In the genomic region with DNA sequence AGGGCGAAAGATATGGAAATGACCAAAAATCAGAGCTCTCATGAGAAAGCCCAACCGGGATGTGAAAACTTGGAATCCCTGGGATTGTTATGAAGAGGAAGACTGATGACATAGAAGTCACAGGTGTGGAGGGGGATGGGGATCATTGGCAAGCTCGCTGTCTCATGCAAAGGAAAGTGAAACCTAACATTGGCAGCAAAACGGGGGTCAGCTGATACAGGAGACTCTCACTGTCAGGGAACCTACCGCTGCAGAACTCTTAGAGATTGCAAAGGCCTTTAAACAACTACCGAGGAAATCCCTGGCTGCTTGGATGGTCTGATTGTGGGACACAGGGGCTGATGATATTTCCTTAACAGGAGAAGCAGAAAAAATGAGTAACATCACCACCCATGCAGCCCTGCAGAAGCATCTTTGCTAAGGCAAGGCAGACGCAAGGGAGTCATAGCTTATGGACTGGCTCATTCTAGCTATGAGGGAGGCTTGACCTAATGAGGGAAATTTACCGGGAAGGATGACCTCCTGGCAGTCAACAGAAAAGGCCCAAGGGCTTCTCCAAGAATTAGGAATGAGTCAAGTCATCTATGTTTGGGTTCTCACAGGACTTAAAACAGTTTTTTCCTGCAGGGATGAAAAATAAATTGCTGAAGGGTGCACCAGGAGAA, we compare ENCODE assay signal across 13 cellular contexts. TPM values are rescaled to one million over a fixed set of nuclear protein-coding genes. Genes with fewer than 3 reads are reported as not detected.
DNase-seq lines count a peak whose midpoint lies in the region; ATAC-seq and TF ChIP-seq lines count a peak whose summit lies in the region.
"Had no signal": no experiment of that assay in that cellular context is flagged by ENCODE, and none has a peak within 500 bp of the region (broad histone marks: within the 10 kb centered on the region; RNA-seq: fewer than 3 reads in every experiment).

No MANE protein-coding gene starts in this region.

- CTCF ChIA-PET in CD8-positive, alpha-beta memory T cell (lab: Charles Lee): no interaction called here
- CTCF ChIA-PET in activated CD4-positive, alpha-beta T cell treated with anti-CD3 and anti-CD28 coated beads, Interleukin-2, amount 10 ng/mL, durations not matched to agents 7 days and 5 days (lab: Charles Lee): interaction anchor here (0.6 to 2.7 kb wide), 4 partner anchors 8 to 297 kb away, joined by 3 to 7 read pairs (median 4); no protein-coding TSS in a partner anchor

- H3K27me3 Mint-ChIP-seq in CD8-positive, alpha-beta memory T cell: peaks cover 6 to 9% of the 10 kb centered on the region in 2 donors
- H3K27me3 Mint-ChIP-seq in activated CD4-positive, alpha-beta T cell treated with anti-CD3 and anti-CD28 coated beads, Interleukin-2, amount 10 ng/mL, durations not matched to agents 7 days and 5 days: no peaks in the 10 kb centered on the region
- no peaks in the 10 kb centered on the region for H3K27me3 Mint-ChIP-seq in chondrocyte (ENCODE audit: low read depth)

- H3K27me3 ChIP-seq in CD8-positive, alpha-beta memory T cell (ENCODE audit: insufficient read depth, low read length, poor library complexity, severe bottlenecking): no peaks in the 10 kb centered on the region

- H3K4me1 Mint-ChIP-seq in CD8-positive, alpha-beta memory T cell: peaks cover 9 to 11% (median 11%) of the 10 kb centered on the region in 3 donors
- peaks cover 17% of the 10 kb centered on the region for H3K4me1 Mint-ChIP-seq in activated CD4-positive, alpha-beta T cell treated with anti-CD3 and anti-CD28 coated beads, Interleukin-2, amount 10 ng/mL, durations not matched to agents 7 days and 5 days
- H3K4me1 Mint-ChIP-seq in chondrocyte (ENCODE audit: low read depth): no peaks in the 10 kb centered on the region

- intact Hi-C loops in left colon (cut with DNase I, micrococcal nuclease): no loop called here

- H3K4me3 Mint-ChIP-seq in CD8-positive, alpha-beta memory T cell: peak overlapping the region; percentile 40 to 88 (median 76)
- H3K4me3 Mint-ChIP-seq in activated CD4-positive, alpha-beta T cell treated with anti-CD3 and anti-CD28 coated beads, Interleukin-2, amount 10 ng/mL, durations not matched to agents 7 days and 5 days: peak overlapping the region; percentile 43
- no peak overlapping the region for H3K4me3 Mint-ChIP-seq in chondrocyte (ENCODE audit: unreplicated experiment)

- H3K4me3 ChIP-seq in CD8-positive, alpha-beta memory T cell (ENCODE audit: low read length): no peak overlapping the region
- no peak overlapping the region for H3K4me3 ChIP-seq in foreskin fibroblast (ENCODE audit: low read depth in 1 of 2, low read length in 2 of 2)

- H3K27ac ChIP-seq in CD8-positive, alpha-beta memory T cell (ENCODE audit: low read depth, low read length): no peak overlapping the region
- H3K27ac ChIP-seq: neutrophil had no signal

- DNase-seq in CD8-positive, alpha-beta memory T cell: peak in 1 of 5 donors; percentile 17
- peak; percentile 15 for DNase-seq in HT1080 (ENCODE audit: low read depth)
- peak; percentile 58 for DNase-seq in activated CD4-positive, alpha-beta T cell treated with anti-CD3 and anti-CD28 coated beads, Interleukin-2, amount 10 ng/mL, durations not matched to agents 7 days and 5 days
- DNase-seq in medulla oblongata (ENCODE audit: extremely low spot score): peak; percentile 47
- no peak for DNase-seq in foreskin fibroblast
- DNase-seq in left colon: no peak
- DNase-seq in chondrocyte (ENCODE audit: low spot score): no peak
- DNase-seq: activated CD8-positive, alpha-beta memory T cell treated with anti-CD3 and anti-CD28 coated beads for 24 hours; Caco-2; NCI-H2227 treated with DMSO at 0.1 percent for 48 hours; substantia nigra had no signal

- no peaks in the 10 kb centered on the region for H3K36me3 ChIP-seq in CD8-positive, alpha-beta memory T cell (ENCODE audit: insufficient read depth, low read length)
- H3K36me3 ChIP-seq: neutrophil had no signal

- no peaks in the 10 kb centered on the region for H3K9me3 ChIP-seq in CD8-positive, alpha-beta memory T cell (ENCODE audit: low read length)
- H3K9me3 ChIP-seq: Caco-2, neutrophil had no signal

- H3K36me3 Mint-ChIP-seq in CD8-positive, alpha-beta memory T cell: no peaks in the 10 kb centered on the region
- no peaks in the 10 kb centered on the region for H3K36me3 Mint-ChIP-seq in activated CD4-positive, alpha-beta T cell treated with anti-CD3 and anti-CD28 coated beads, Interleukin-2, amount 10 ng/mL, durations not matched to agents 7 days and 5 days (ENCODE audit: low read depth)
- no peaks in the 10 kb centered on the region for H3K36me3 Mint-ChIP-seq in chondrocyte (ENCODE audit: low read depth)

- peak overlapping the region in 5 of 8 donors; percentile 3 to 75 (median 49) for H3K27ac Mint-ChIP-seq in CD8-positive, alpha-beta memory T cell
- H3K27ac Mint-ChIP-seq in activated CD4-positive, alpha-beta T cell treated with anti-CD3 and anti-CD28 coated beads, Interleukin-2, amount 10 ng/mL, durations not matched to agents 7 days and 5 days: peak overlapping the region; percentile 61
- no peak overlapping the region for H3K27ac Mint-ChIP-seq in chondrocyte (ENCODE audit: unreplicated experiment)

- no peak for ATAC-seq in HG03442 (IDR thresholded peaks at IDR 0.05; ENCODE audit: unreplicated experiment)
- no peak for ATAC-seq in left colon

- POLR2A ChIA-PET in CD8-positive, alpha-beta memory T cell (lab: Charles Lee): no interaction called here
- POLR2A ChIA-PET in activated CD4-positive, alpha-beta T cell treated with anti-CD3 and anti-CD28 coated beads, Interleukin-2, amount 10 ng/mL, durations not matched to agents 7 days and 5 days (lab: Charles Lee): no interaction called here

- H3K9me3 Mint-ChIP-seq in CD8-positive, alpha-beta memory T cell: no peaks in the 10 kb centered on the region
- peaks cover 2% of the 10 kb centered on the region for H3K9me3 Mint-ChIP-seq in activated CD4-positive, alpha-beta T cell treated with anti-CD3 and anti-CD28 coated beads, Interleukin-2, amount 10 ng/mL, durations not matched to agents 7 days and 5 days
- H3K9me3 Mint-ChIP-seq in chondrocyte (ENCODE audit: low read depth): no peaks in the 10 kb centered on the region

- no peak for TF ChIP-seq CTCF in foreskin fibroblast (IDR thresholded peaks at IDR 0.05; ENCODE audit: low read depth, low read length)
- no peak for TF ChIP-seq CTCF in chondrocyte (IDR thresholded peaks at IDR 0.05)

- H3K4me1 ChIP-seq in CD8-positive, alpha-beta memory T cell (ENCODE audit: insufficient read depth, low read length): peaks cover 4% of the 10 kb centered on the region

RNA-seq across cellular contexts. Expression of a gene that starts 7.0 kb away (rescaled TPM):
- not detected for total RNA-seq in CD8-positive, alpha-beta memory T cell
- polyA plus RNA-seq in CD8-positive, alpha-beta memory T cell: not detected
- not detected in 2 replicates for total RNA-seq in HT1080 (2014; rRNA removed; shearing (Covaris generic))
- not detected in 2 replicates for polyA plus RNA-seq in HT1080 (2015; cell fraction: cytosol; rRNA removed)
- polyA plus RNA-seq in HT1080 (2015; cell fraction: nucleus; rRNA removed): not detected in 2 replicates
- total RNA-seq in activated CD4-positive, alpha-beta T cell treated with anti-CD3 and anti-CD28 coated beads, Interleukin-2, amount 10 ng/mL, durations not matched to agents 7 days and 5 days: not detected
- total RNA-seq in left colon: not detected
- total RNA-seq in chondrocyte: not detected in 3 replicates
- total RNA-seq: Caco-2 had no signal

RNA-seq across cellular contexts. Expression of a gene that starts 19.7 kb away (rescaled TPM):
- total RNA-seq in CD8-positive, alpha-beta memory T cell: not detected
- polyA plus RNA-seq in CD8-positive, alpha-beta memory T cell: not detected
- total RNA-seq in HT1080 (2014; rRNA removed; shearing (Covaris generic)): not detected in 2 replicates
- polyA plus RNA-seq in HT1080 (2015; cell fraction: cytosol; rRNA removed): 0.02 TPM in 1 of 2 replicates, not detected in the other
- not detected in 2 replicates for polyA plus RNA-seq in HT1080 (2015; cell fraction: nucleus; rRNA removed)
- not detected for total RNA-seq in activated CD4-positive, alpha-beta T cell treated with anti-CD3 and anti-CD28 coated beads, Interleukin-2, amount 10 ng/mL, durations not matched to agents 7 days and 5 days
- not detected for total RNA-seq in left colon
- not detected in 3 replicates for total RNA-seq in chondrocyte
- total RNA-seq: Caco-2 had no signal

RNA-seq across cellular contexts. Expression of a gene that starts 49.8 kb away (rescaled TPM):
- total RNA-seq in CD8-positive, alpha-beta memory T cell: not detected
- not detected for polyA plus RNA-seq in CD8-positive, alpha-beta memory T cell
- total RNA-seq in HT1080 (2014; rRNA removed; shearing (Covaris generic)): not detected in 2 replicates
- not detected in 2 replicates for polyA plus RNA-seq in HT1080 (2015; cell fraction: cytosol; rRNA removed)
- not detected in 2 replicates for polyA plus RNA-seq in HT1080 (2015; cell fraction: nucleus; rRNA removed)
- total RNA-seq in activated CD4-positive, alpha-beta T cell treated with anti-CD3 and anti-CD28 coated beads, Interleukin-2, amount 10 ng/mL, durations not matched to agents 7 days and 5 days: not detected
- not detected for total RNA-seq in left colon
- total RNA-seq in chondrocyte: 0.07 TPM in 1 of 3 replicates, not detected in the others
- total RNA-seq: Caco-2 had no signal

RNA-seq across cellular contexts. Expression of a gene that starts 58.6 kb away (rescaled TPM):
- total RNA-seq in CD8-positive, alpha-beta memory T cell: not detected
- polyA plus RNA-seq in CD8-positive, alpha-beta memory T cell: not detected
- not detected in 2 replicates for total RNA-seq in HT1080 (2014; rRNA removed; shearing (Covaris generic))
- not detected in 2 replicates for polyA plus RNA-seq in HT1080 (2015; cell fraction: cytosol; rRNA removed)
- polyA plus RNA-seq in HT1080 (2015; cell fraction: nucleus; rRNA removed): not detected in 2 replicates
- not detected for total RNA-seq in activated CD4-positive, alpha-beta T cell treated with anti-CD3 and anti-CD28 coated beads, Interleukin-2, amount 10 ng/mL, durations not matched to agents 7 days and 5 days
- total RNA-seq in left colon: not detected
- not detected in 3 replicates for total RNA-seq in chondrocyte

Comparison
In these comparisons a context has a peak if more than half of its experiments do, and no peak if none do; other contexts are left out.
1. DNase-seq: peak in HT1080 (single experiment), activated CD4-positive, alpha-beta T cell treated with anti-CD3 and anti-CD28 coated beads, Interleukin-2, amount 10 ng/mL, durations not matched to agents 7 days and 5 days (single experiment) and medulla oblongata (single experiment); none in foreskin fibroblast (0 of 2), left colon (0 of 2) and chondrocyte (single experiment).